Comparison of ENCODE assay signal across 1 cellular context in the genomic region with DNA sequence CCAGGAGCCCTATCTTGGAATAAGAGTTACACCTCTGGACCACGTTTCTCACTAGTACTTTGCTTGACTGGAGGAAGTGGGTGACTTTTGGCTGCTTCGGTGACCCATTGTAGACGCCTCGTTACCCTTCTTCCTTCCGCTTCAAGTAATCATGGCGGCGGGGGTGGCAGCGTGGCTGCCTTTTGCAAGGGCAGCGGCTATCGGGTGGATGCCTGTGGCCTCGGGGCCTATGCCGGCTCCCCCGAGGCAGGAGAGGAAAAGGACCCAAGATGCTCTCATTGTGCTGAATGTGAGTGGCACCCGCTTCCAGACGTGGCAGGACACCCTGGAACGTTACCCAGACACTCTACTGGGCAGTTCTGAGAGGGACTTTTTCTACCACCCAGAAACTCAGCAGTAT.
TF ChIP-seq lines count a peak whose summit lies in the region.

No MANE protein-coding gene starts in this region.

TF ChIP-seq in GM23338, 12 proteins besides CTCF, POLR2A, EP300 and RAD21:
- no peak for TF ChIP-seq ZNF462 (CRISPR knock-in tag; IDR thresholded peaks at IDR 0.05)
